In genomic region chr2:233114421-233114861, GRCh38 we compare ENCODE assay signal across 16 cellular contexts. TPM values are rescaled to one million over a fixed set of nuclear protein-coding genes. Genes with fewer than 3 reads are reported as not detected.
DNase-seq lines count a peak whose midpoint lies in the region; ATAC-seq and TF ChIP-seq lines count a peak whose summit lies in the region.
"Had no signal": no experiment of that assay in that cellular context is flagged by ENCODE, and none has a peak within 500 bp of the region (broad histone marks: within the 10 kb centered on the region; RNA-seq: fewer than 3 reads in every experiment).

No MANE protein-coding gene starts in this region.

- H3K4me1 ChIP-seq in upper lobe of right lung: no peaks in the 10 kb centered on the region
- H3K4me1 ChIP-seq: uterus had no signal

- no peak overlapping the region for H3K4me3 ChIP-seq in upper lobe of right lung
- H3K4me3 ChIP-seq: body of pancreas, dorsolateral prefrontal cortex, heart left ventricle, uterus had no signal

- peaks cover 34% of the 10 kb centered on the region for H3K36me3 Mint-ChIP-seq in activated naive CD4-positive, alpha-beta T cell treated with anti-CD3 and anti-CD28 coated beads, Interleukin-2, amount 10 ng/mL, durations not matched to agents 7 days and 5 days
- H3K36me3 Mint-ChIP-seq in activated T-cell treated with anti-CD3 and anti-CD28 coated beads, Interleukin-2, amount 50 U/mL, for 72 hours (ENCODE audit: insufficient read depth in 2 of 2): peaks cover 0 to 9% of the 10 kb centered on the region in 2 donors
- H3K36me3 Mint-ChIP-seq in type B pancreatic cell: no peaks in the 10 kb centered on the region

- ATAC-seq in activated T-cell treated with anti-CD3 and anti-CD28 coated beads, Interleukin-2, amount 50 U/mL, for 72 hours (replicated peaks in 1 of 2): peak; percentile 45 to 68
- ATAC-seq in upper lobe of right lung: no peak
- no peak for ATAC-seq in GM18511 (IDR thresholded peaks at IDR 0.05; ENCODE audit: unreplicated experiment)
- ATAC-seq: body of pancreas, heart left ventricle, Right ventricle myocardium inferior had no signal

- TF ChIP-seq CTCF in upper lobe of right lung (IDR thresholded peaks at IDR 0.05) (no peak), type B pancreatic cell (conservative IDR thresholded peaks at IDR 0.05) (no peak)

- no peak overlapping the region for H3K4me3 Mint-ChIP-seq in activated naive CD4-positive, alpha-beta T cell treated with anti-CD3 and anti-CD28 coated beads, Interleukin-2, amount 10 ng/mL, durations not matched to agents 7 days and 5 days
- H3K4me3 Mint-ChIP-seq in activated T-cell treated with anti-CD3 and anti-CD28 coated beads, Interleukin-2, amount 50 U/mL, for 72 hours: peak overlapping the region; percentile 6 to 43
- H3K4me3 Mint-ChIP-seq in type B pancreatic cell: no peak overlapping the region

- no peaks in the 10 kb centered on the region for H3K36me3 ChIP-seq in upper lobe of right lung
- H3K36me3 ChIP-seq: uterus had no signal

- peaks cover 64% of the 10 kb centered on the region for H3K4me1 Mint-ChIP-seq in activated naive CD4-positive, alpha-beta T cell treated with anti-CD3 and anti-CD28 coated beads, Interleukin-2, amount 10 ng/mL, durations not matched to agents 7 days and 5 days
- peaks cover 68% of the 10 kb centered on the region for H3K4me1 Mint-ChIP-seq in activated T-cell treated with anti-CD3 and anti-CD28 coated beads, Interleukin-2, amount 50 U/mL, for 72 hours (ENCODE audit: low read depth)
- H3K4me1 Mint-ChIP-seq in type B pancreatic cell (ENCODE audit: unreplicated experiment): no peaks in the 10 kb centered on the region

- H3K27ac ChIP-seq in upper lobe of right lung: no peak overlapping the region
- H3K27ac ChIP-seq: body of pancreas, heart left ventricle, KMS-11, uterus had no signal

- H3K9me3 ChIP-seq in upper lobe of right lung: no peaks in the 10 kb centered on the region
- H3K9me3 ChIP-seq: body of pancreas, heart left ventricle, uterus had no signal

- peak; percentile 51 for DNase-seq in activated naive CD4-positive, alpha-beta T cell treated with anti-CD3 and anti-CD28 coated beads, Interleukin-2, amount 10 ng/mL, durations not matched to agents 7 days and 5 days
- no peak for DNase-seq in activated naive CD4-positive, alpha-beta T cell (lab: John Stamatoyannopoulos, UW)
- peak; percentile 14 for DNase-seq in activated T-cell treated with anti-CD3 and anti-CD28 coated beads, Interleukin-2, amount 50 U/mL, for 72 hours
- DNase-seq in mesenteric fat pad (ENCODE audit: low spot score) (peak; percentile 79), upper lobe of right lung (peak; percentile 40), type B pancreatic cell (ENCODE audit: extremely low spot score, unreplicated experiment) (no peak), KBM-7 (no peak)
- DNase-seq: body of pancreas, heart left ventricle, islet precursor cell, NCI-H1436 treated with DMSO at 0.1 percent for 48 hours, uterus had no signal

- H3K27me3 ChIP-seq in upper lobe of right lung: no peaks in the 10 kb centered on the region
- H3K27me3 ChIP-seq: body of pancreas, dorsolateral prefrontal cortex, uterus had no signal

- intact Hi-C loops in upper lobe of right lung (cut with DNase I): no loop called here

- H3K27ac Mint-ChIP-seq in activated naive CD4-positive, alpha-beta T cell treated with anti-CD3 and anti-CD28 coated beads, Interleukin-2, amount 10 ng/mL, durations not matched to agents 7 days and 5 days: peak overlapping the region; percentile 80
- H3K27ac Mint-ChIP-seq in activated T-cell treated with anti-CD3 and anti-CD28 coated beads, Interleukin-2, amount 50 U/mL, for 72 hours: no peak overlapping the region
- no peak overlapping the region for H3K27ac Mint-ChIP-seq in type B pancreatic cell

- H3K9me3 Mint-ChIP-seq in activated naive CD4-positive, alpha-beta T cell treated with anti-CD3 and anti-CD28 coated beads, Interleukin-2, amount 10 ng/mL, durations not matched to agents 7 days and 5 days: no peaks in the 10 kb centered on the region
- no peaks in the 10 kb centered on the region for H3K9me3 Mint-ChIP-seq in activated T-cell treated with anti-CD3 and anti-CD28 coated beads, Interleukin-2, amount 50 U/mL, for 72 hours
- H3K9me3 Mint-ChIP-seq in type B pancreatic cell: no peaks in the 10 kb centered on the region

- no peaks in the 10 kb centered on the region for H3K27me3 Mint-ChIP-seq in activated naive CD4-positive, alpha-beta T cell treated with anti-CD3 and anti-CD28 coated beads, Interleukin-2, amount 10 ng/mL, durations not matched to agents 7 days and 5 days
- H3K27me3 Mint-ChIP-seq in activated T-cell treated with anti-CD3 and anti-CD28 coated beads, Interleukin-2, amount 50 U/mL, for 72 hours (ENCODE audit: low read depth): no peaks in the 10 kb centered on the region
- H3K27me3 Mint-ChIP-seq in type B pancreatic cell: no peaks in the 10 kb centered on the region

- CTCF ChIA-PET in activated naive CD4-positive, alpha-beta T cell treated with anti-CD3 and anti-CD28 coated beads, Interleukin-2, amount 10 ng/mL, durations not matched to agents 7 days and 5 days (lab: Charles Lee): no interaction called here

- in situ Hi-C loops in KBM-7 (cut with MboI; ENCODE audit: low pct_unique_long_range_greater_than_20kb, low sequenced_read_pairs): no loop called here

RNA-seq across cellular contexts. Expression of gene INPP5D, which starts 54.3 kb away (rescaled TPM):
- 10 to 100 TPM; 64.8 to 69.3 TPM for total RNA-seq in activated T-cell treated with anti-CD3 and anti-CD28 coated beads, Interleukin-2, amount 50 U/mL, for 72 hours
- total RNA-seq in mesenteric fat pad: 28.8 TPM
- 33.3 TPM for total RNA-seq in upper lobe of right lung
- total RNA-seq in type B pancreatic cell (ENCODE audit: low replicate concordance): 18.3 and 40.8 TPM in 2 replicates

Comparison
In these comparisons a context has a peak if more than half of its experiments do, and no peak if none do; other contexts are left out.
1. DNase-seq: peak in activated naive CD4-positive, alpha-beta T cell treated with anti-CD3 and anti-CD28 coated beads, Interleukin-2, amount 10 ng/mL, durations not matched to agents 7 days and 5 days (single experiment), activated T-cell treated with anti-CD3 and anti-CD28 coated beads, Interleukin-2, amount 50 U/mL, for 72 hours (2 of 2), mesenteric fat pad (single experiment) and upper lobe of right lung (single experiment); none in activated naive CD4-positive, alpha-beta T cell (0 of 4), type B pancreatic cell (single experiment) and KBM-7 (single experiment).
2. H3K4me3 Mint-ChIP-seq: peak in activated T-cell treated with anti-CD3 and anti-CD28 coated beads, Interleukin-2, amount 50 U/mL, for 72 hours (2 of 2); none in activated naive CD4-positive, alpha-beta T cell treated with anti-CD3 and anti-CD28 coated beads, Interleukin-2, amount 10 ng/mL, durations not matched to agents 7 days and 5 days (single experiment) and type B pancreatic cell (single experiment).
3. ATAC-seq: peak in activated T-cell treated with anti-CD3 and anti-CD28 coated beads, Interleukin-2, amount 50 U/mL, for 72 hours (2 of 2); none in upper lobe of right lung (single experiment) and GM18511 (single experiment).